In the genomic region with DNA sequence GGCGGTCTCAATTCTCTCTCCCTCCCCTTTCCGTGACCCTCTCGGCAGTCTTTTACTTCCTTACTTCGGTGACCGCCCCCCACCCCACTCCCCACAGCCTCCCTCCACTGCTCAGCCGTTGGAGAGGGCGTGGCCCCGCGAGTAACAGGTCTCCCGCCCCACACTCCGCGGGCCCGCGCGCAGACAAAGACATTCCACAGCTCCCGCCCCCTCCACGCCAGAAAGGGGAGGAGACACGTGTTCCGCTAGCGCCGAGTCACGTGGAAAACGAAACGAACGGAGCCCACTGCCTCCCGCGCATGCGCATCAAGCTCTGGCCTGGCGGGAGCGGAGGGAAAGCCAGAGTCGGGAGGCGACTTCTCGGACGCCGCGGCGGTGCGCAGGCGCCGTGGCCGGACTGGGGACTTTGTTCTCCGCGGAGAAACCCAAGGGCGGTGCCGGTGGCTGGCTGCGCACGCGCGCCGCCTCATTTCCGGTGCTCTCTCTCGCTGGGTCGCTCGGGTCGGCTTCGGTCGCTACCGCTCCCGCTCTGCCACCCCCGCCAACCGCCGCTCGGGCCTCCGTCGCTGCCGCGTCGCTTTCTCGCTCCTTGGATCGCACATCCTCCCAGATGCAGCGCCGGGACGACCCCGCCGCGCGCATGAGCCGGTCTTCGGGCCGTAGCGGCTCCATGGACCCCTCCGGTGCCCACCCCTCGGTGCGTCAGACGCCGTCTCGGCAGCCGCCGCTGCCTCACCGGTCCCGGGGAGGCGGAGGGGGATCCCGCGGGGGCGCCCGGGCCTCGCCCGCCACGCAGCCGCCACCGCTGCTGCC, we compare ENCODE assay signal across 8 cellular contexts. TPM values are rescaled to one million over a fixed set of nuclear protein-coding genes. Genes with fewer than 3 reads are reported as not detected.
DNase-seq lines count a peak whose midpoint lies in the region; ATAC-seq, FAIRE-seq and TF ChIP-seq lines count a peak whose summit lies in the region.

A gene with protein sequence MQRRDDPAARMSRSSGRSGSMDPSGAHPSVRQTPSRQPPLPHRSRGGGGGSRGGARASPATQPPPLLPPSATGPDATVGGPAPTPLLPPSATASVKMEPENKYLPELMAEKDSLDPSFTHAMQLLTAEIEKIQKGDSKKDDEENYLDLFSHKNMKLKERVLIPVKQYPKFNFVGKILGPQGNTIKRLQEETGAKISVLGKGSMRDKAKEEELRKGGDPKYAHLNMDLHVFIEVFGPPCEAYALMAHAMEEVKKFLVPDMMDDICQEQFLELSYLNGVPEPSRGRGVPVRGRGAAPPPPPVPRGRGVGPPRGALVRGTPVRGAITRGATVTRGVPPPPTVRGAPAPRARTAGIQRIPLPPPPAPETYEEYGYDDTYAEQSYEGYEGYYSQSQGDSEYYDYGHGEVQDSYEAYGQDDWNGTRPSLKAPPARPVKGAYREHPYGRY (plus strand): TSS at position 483 of the 813 bp plus-strand sequence. CDS start 128 bp downstream, at position 611.

- no peaks in the 10 kb centered on the region for H3K9me1 ChIP-seq in endothelial cell of umbilical vein (replicated peaks; ENCODE audit: control insufficient read depth, extremely low read depth, insufficient read depth, low read length)

- no peaks in the 10 kb centered on the region for H3K27me3 ChIP-seq in endothelial cell of umbilical vein (ENCODE audit: control insufficient read depth in 2 of 2, insufficient read depth in 2 of 2, low read length in 2 of 2)

- H3K9ac ChIP-seq in endothelial cell of umbilical vein (replicated peaks; ENCODE audit: extremely low read depth, insufficient read depth, low read length), result peak within 1 kb of the TSS; percentile 99

- intact Hi-C loops in OCI-LY7 (cut with micrococcal nuclease; ENCODE audit: unreplicated experiment), result loop anchor here (2.0 kb wide), 1 partner anchor 75 kb away; a partner anchor contains a TSS
- intact Hi-C loops in endothelial cell of umbilical vein (cut with micrococcal nuclease), result loop anchor here (2.0 kb wide), 3 partner anchors 17 to 75 kb away; a partner anchor contains a TSS

- no peak for FAIRE-seq in D721Med (lab: Jason Lieb, UNC)
- FAIRE-seq in endothelial cell of umbilical vein (lab: Jason Lieb, UNC), result peak; percentile 96

- no peaks in the 10 kb centered on the region for H3K9me2 ChIP-seq in OCI-LY7 (ENCODE audit: insufficient read depth, low read length)

- H3K4me1 ChIP-seq in OCI-LY7 (ENCODE audit: insufficient read depth, low read length, poor library complexity, severe bottlenecking) (peaks cover 23% of the 10 kb centered on the region), endothelial cell of umbilical vein (ENCODE audit: control insufficient read depth, extremely low read depth, insufficient read depth, low read length) (peaks cover 22% of the 10 kb centered on the region)

- TF ChIP-seq POLR2A in endothelial cell of umbilical vein (IDR thresholded peaks at IDR 0.05; ENCODE audit: low read depth, low read length), result peak; percentile 67

- H3K27ac ChIP-seq in OCI-LY7 (ENCODE audit: low read depth, low read length, poor library complexity, severe bottlenecking) (peak within 1 kb of the TSS; percentile 84), endothelial cell of umbilical vein (ENCODE audit: insufficient read depth, low read depth, low read length) (peak within 1 kb of the TSS; percentile 96)

- POLR2A ChIA-PET in OCI-LY7 (lab: Charles Lee), result interaction anchor here (0.6 to 2.0 kb wide), 8 partner anchors 8 to 859 kb away, joined by 3 to 9 read pairs (median 4); no protein-coding TSS in a partner anchor
- POLR2A ChIA-PET in endothelial cell of umbilical vein (lab: Charles Lee), result interaction anchor here (0.6 to 0.9 kb wide), 5 partner anchors 9 to 381 kb away, joined by 3 to 5 read pairs (median 4); a partner anchor contains a TSS

- peaks cover 14% of the 10 kb centered on the region for H4K20me1 ChIP-seq in OCI-LY7 (ENCODE audit: insufficient read depth, low read length)
- peaks cover 10% of the 10 kb centered on the region for H4K20me1 ChIP-seq in endothelial cell of umbilical vein (replicated peaks; ENCODE audit: control insufficient read depth, extremely low read depth, insufficient read depth, low read length)

- TF ChIP-seq CTCF in D721Med (IDR thresholded peaks at IDR 0.05; ENCODE audit: insufficient read depth, missing control alignments) (no peak), OCI-LY7 (conservative IDR thresholded peaks at IDR 0.05; ENCODE audit: low read length) (no peak), endothelial cell of umbilical vein (IDR thresholded peaks at IDR 0.05; ENCODE audit: extremely low read depth in 1 of 2, insufficient read depth in 1 of 2, low read depth in 1 of 2, low read length in 2 of 2) (no peak)

- H3K36me3 ChIP-seq in OCI-LY7 (ENCODE audit: insufficient read depth, low read length), result peaks cover 30% of the 10 kb centered on the region
- no peaks in the 10 kb centered on the region for H3K36me3 ChIP-seq in endothelial cell of umbilical vein (ENCODE audit: control insufficient read depth in 2 of 2, extremely low read depth in 1 of 2, insufficient read depth in 2 of 2, low read length in 2 of 2)

- H3K9me3 ChIP-seq in OCI-LY7 (ENCODE audit: low read length) (no peaks in the 10 kb centered on the region), endothelial cell of umbilical vein (replicated peaks; ENCODE audit: control insufficient read depth, insufficient read depth, low read length) (no peaks in the 10 kb centered on the region)

- H2AFZ ChIP-seq in OCI-LY7 (ENCODE audit: low read length), result peak within 1 kb of the TSS; percentile 59
- H2AFZ ChIP-seq in endothelial cell of umbilical vein (ENCODE audit: low read depth, low read length), result peak within 1 kb of the TSS; percentile 77

- peak within 1 kb of the TSS; percentile 99 for H3K4me3 ChIP-seq in OCI-LY7 (ENCODE audit: low read depth, low read length, poor library complexity, severe bottlenecking)
- peak within 1 kb of the TSS; percentile 54 to 98 (median 94) for H3K4me3 ChIP-seq in endothelial cell of umbilical vein (replicated peaks in 1 of 3; ENCODE audit: insufficient read depth in 1 of 3, low read depth in 1 of 3, low read length in 3 of 3)

- peak within 1 kb of the TSS; percentile 92 for H3K4me2 ChIP-seq in OCI-LY7 (ENCODE audit: low read length)
- H3K4me2 ChIP-seq in endothelial cell of umbilical vein (ENCODE audit: insufficient read depth, low read length), result peak within 1 kb of the TSS; percentile 97

- CTCF ChIA-PET in OCI-LY7 (lab: Charles Lee; ENCODE audit: unreplicated experiment), result interaction anchor here (0.6 kb wide), 1 partner anchor 69 kb away, joined by 5 read pairs; no protein-coding TSS in a partner anchor
- CTCF ChIA-PET in endothelial cell of umbilical vein (lab: Charles Lee), result interaction anchor here (0.6 to 3.6 kb wide), 12 partner anchors 9 to 225 kb away, joined by 3 to 15 read pairs (median 4); a partner anchor contains a TSS

- DNase-seq in D721Med (ENCODE audit: insufficient read length, low spot score) (peak; percentile 94), HuH-7.5 (ENCODE audit: low spot score) (peak; percentile 97), OCI-LY7 (ENCODE audit: low spot score) (peak; percentile 99), activated T-cell treated with anti-CD3 and anti-CD28 coated beads for 1 hour (ENCODE audit: low read depth) (peak; percentile 96), endothelial cell of umbilical vein (ENCODE audit: low read depth, low spot score) (peak; percentile 100), midbrain (lab: John Stamatoyannopoulos, UW) (peak; percentile 99)
- peak; percentile 96 to 97 for DNase-seq in stimulated activated CD8-positive, alpha-beta memory T cell treated with anti-CD3 and anti-CD28 coated beads, Interleukin-2, amount 100 ng/mL, for 1 hour (ENCODE audit: low read depth in 2 of 2)

- dilution Hi-C loops in endothelial cell of umbilical vein (cut with MboI; ENCODE audit: extremely low pct_ligation_motif_present, low sequenced_read_pairs), result no loop called here

- BruUV-seq in OCI-LY7 (replicated peaks; lab: Mats Ljungman, UMichigan) (no TSS peak), endothelial cell of umbilical vein (replicated peaks; lab: Mats Ljungman, UMichigan) (no TSS peak)

- peak; percentile 77 for ATAC-seq in GM21526 (IDR thresholded peaks at IDR 0.05; ENCODE audit: low FRiP score, unreplicated experiment)

- peaks cover 49% of the 10 kb centered on the region for H3K79me2 ChIP-seq in OCI-LY7 (ENCODE audit: insufficient read depth, low read depth, low read length)
- H3K79me2 ChIP-seq in endothelial cell of umbilical vein (ENCODE audit: control insufficient read depth, insufficient read depth, low read length), result peaks cover 49% of the 10 kb centered on the region

TF ChIP-seq in endothelial cell of umbilical vein, 7 proteins besides CTCF, POLR2A, EP300 and RAD21:
- no peak for TF ChIP-seq FOS (IDR thresholded peaks at IDR 0.05; ENCODE audit: borderline replicate concordance, insufficient read depth, low read length)
- TF ChIP-seq MYC (IDR thresholded peaks at IDR 0.05; ENCODE audit: low read depth, low read length), result peak; percentile 40
- no peak for TF ChIP-seq JUN (IDR thresholded peaks at IDR 0.05; ENCODE audit: borderline replicate concordance, insufficient read depth, insufficient read length, low read depth)
- peak; percentile 97 for TF ChIP-seq POLR2AphosphoS5 (IDR thresholded peaks at IDR 0.05; ENCODE audit: insufficient read depth, low read depth, low read length)
- TF ChIP-seq EZH2 (IDR thresholded peaks at IDR 0.05; ENCODE audit: borderline replicate concordance, low read depth, low read length, severe bottlenecking), result no peak
- no peak for TF ChIP-seq GATA2 (IDR thresholded peaks at IDR 0.05; ENCODE audit: insufficient read depth, insufficient read length, low read depth, low read length)
- TF ChIP-seq, protein P1, sequence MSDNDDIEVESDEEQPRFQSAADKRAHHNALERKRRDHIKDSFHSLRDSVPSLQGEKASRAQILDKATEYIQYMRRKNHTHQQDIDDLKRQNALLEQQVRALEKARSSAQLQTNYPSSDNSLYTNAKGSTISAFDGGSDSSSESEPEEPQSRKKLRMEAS (IDR thresholded peaks at IDR 0.05; ENCODE audit: insufficient read depth, insufficient read length), result peak; percentile 100

RNA-seq across cellular contexts. Expression of the gene that starts here (rescaled TPM):
- total RNA-seq in OCI-LY7 (2014; rRNA removed; shearing (Covaris generic)), result 87.7 and 94.7 TPM in 2 replicates
- total RNA-seq in OCI-LY7 (2022), result 200 and 220 TPM in 2 replicates
- total RNA-seq in endothelial cell of umbilical vein, result 185 and 194 TPM in 2 replicates
- polyA plus RNA-seq in endothelial cell of umbilical vein, result 26.3 and 43.4 TPM in 2 replicates
- polyA plus RNA-seq in endothelial cell of umbilical vein (2011; cell fraction: cytosol; rRNA removed), result 65.7 and 69.2 TPM in 2 replicates
- 64.7 and 69.4 TPM in 2 replicates for polyA plus RNA-seq in endothelial cell of umbilical vein (2011; cell fraction: nucleus; rRNA removed)
- polyA plus RNA-seq in endothelial cell of umbilical vein (2012), result 123 and 173 TPM in 2 replicates
- polyA minus RNA-seq in endothelial cell of umbilical vein, result 46.8 and 49.3 TPM in 2 replicates
- 33.3 TPM for polyA minus RNA-seq in endothelial cell of umbilical vein (2011; cell fraction: cytosol; rRNA and poly(A)+ RNA removed)
- 41.0 and 48.9 TPM in 2 replicates for polyA minus RNA-seq in endothelial cell of umbilical vein (2011; cell fraction: nucleus; rRNA and poly(A)+ RNA removed)

Comparison
In these comparisons a context has a peak if more than half of its experiments do, and no peak if none do; other contexts are left out.
1. Peak in every context shown above with its lines: DNase-seq, ATAC-seq, H3K4me3 ChIP-seq and H3K27ac ChIP-seq.